Comparison of ENCODE assay signal across 8 cellular contexts in the genomic region with DNA sequence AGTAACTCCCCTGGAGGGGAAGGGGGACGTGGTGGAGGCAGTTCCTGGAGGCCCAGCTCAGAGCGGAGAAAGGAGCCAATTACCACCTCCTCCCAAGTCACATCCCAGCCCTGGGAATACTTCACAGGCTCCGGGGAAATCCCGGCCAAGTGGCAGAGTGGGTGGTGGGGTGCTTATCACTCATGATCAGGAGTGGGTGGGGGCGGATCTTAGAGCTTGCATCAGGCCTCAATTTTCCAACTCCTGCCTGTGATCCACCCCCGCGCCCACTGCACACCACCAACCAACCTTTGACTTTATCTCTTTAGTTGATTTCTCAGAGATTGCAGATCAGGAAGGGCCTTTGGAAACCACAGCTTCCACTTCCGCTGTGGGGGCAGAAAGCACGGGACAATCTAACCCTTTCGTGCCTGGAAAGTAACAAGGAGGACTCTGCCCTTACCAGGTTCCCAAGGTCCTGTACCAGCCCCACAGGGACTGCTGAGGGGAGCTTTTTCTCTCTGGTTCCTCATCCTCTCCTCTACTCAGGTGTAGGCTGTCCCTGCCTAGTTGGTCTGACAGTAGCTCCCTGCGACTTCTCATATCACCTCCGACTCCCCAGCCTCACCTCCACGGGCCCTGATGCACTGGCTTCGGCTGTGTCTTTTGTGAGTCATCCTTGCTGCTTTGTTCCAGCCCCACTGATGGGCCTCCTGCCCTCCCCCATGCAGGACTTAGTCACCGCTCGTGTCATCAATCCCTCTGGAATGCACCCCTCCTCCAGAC. TPM values are rescaled to one million over a fixed set of nuclear protein-coding genes. Genes with fewer than 3 reads are reported as not detected.
DNase-seq lines count a peak whose midpoint lies in the region; ATAC-seq lines count a peak whose summit lies in the region.

No MANE protein-coding gene starts in this region.

- ATAC-seq in Right ventricle myocardium superior (ENCODE audit: poor library complexity) (peak; percentile 55), HG02973 (IDR thresholded peaks at IDR 0.05; ENCODE audit: unreplicated experiment) (no peak), HG03280 (IDR thresholded peaks at IDR 0.05; ENCODE audit: unreplicated experiment) (no peak)

- H3K9me3 Mint-ChIP-seq in activated naive CD4-positive, alpha-beta T cell treated with anti-CD3 and anti-CD28 coated beads for 36 hours = peaks cover 2% of the 10 kb centered on the region

- peak overlapping the region; percentile 62 for H3K4me3 Mint-ChIP-seq in activated naive CD4-positive, alpha-beta T cell treated with anti-CD3 and anti-CD28 coated beads for 36 hours

- H3K36me3 Mint-ChIP-seq in activated naive CD4-positive, alpha-beta T cell treated with anti-CD3 and anti-CD28 coated beads for 36 hours (ENCODE audit: low read depth) = no peaks in the 10 kb centered on the region

- H3K27ac Mint-ChIP-seq in activated naive CD4-positive, alpha-beta T cell treated with anti-CD3 and anti-CD28 coated beads for 36 hours = peak overlapping the region; percentile 97

- no peaks in the 10 kb centered on the region for H3K27me3 Mint-ChIP-seq in activated naive CD4-positive, alpha-beta T cell treated with anti-CD3 and anti-CD28 coated beads for 36 hours (ENCODE audit: low read depth)

- DNase-seq in GM04504 (ENCODE audit: low read depth) = peak; percentile 87
- peak; percentile 43 to 44 for DNase-seq in SHP77 (lab: John Stamatoyannopoulos, UW)
- DNase-seq in activated naive CD4-positive, alpha-beta T cell treated with anti-CD3 and anti-CD28 coated beads for 36 hours = peak; percentile 85
- DNase-seq in Right ventricle myocardium superior = no peak
- DNase-seq in renal cortical epithelial cell (ENCODE audit: low read depth) = peak; percentile 95
- DNase-seq in germinal center (ENCODE audit: low spot score) = no peak

- CTCF ChIA-PET in activated naive CD4-positive, alpha-beta T cell treated with anti-CD3 and anti-CD28 coated beads for 36 hours (lab: Charles Lee) = interaction anchor here (0.5 to 4.7 kb wide), 6 partner anchors 13 to 781 kb away, joined by 3 to 28 read pairs (median 4); no protein-coding TSS in a partner anchor

- intact Hi-C loops in activated naive CD4-positive, alpha-beta T cell treated with anti-CD3 and anti-CD28 coated beads for 36 hours (cut with micrococcal nuclease) = loop anchor here (1.0 kb wide), 3 partner anchors 24 to 41 kb away; a partner anchor contains a TSS
- intact Hi-C loops in Right ventricle myocardium superior (cut with DNase I) = no loop called here

- H3K4me1 Mint-ChIP-seq in activated naive CD4-positive, alpha-beta T cell treated with anti-CD3 and anti-CD28 coated beads for 36 hours (ENCODE audit: low read depth) = peaks cover 79% of the 10 kb centered on the region

RNA-seq across cellular contexts. Expression of a gene that starts 24.9 kb away (rescaled TPM):
- total RNA-seq in activated naive CD4-positive, alpha-beta T cell treated with anti-CD3 and anti-CD28 coated beads for 36 hours = 10 to 100 TPM; 32.2 to 34.0 TPM
- total RNA-seq in Right ventricle myocardium superior = 11.4 TPM
- total RNA-seq in renal cortical epithelial cell = 56.6 and 249 TPM in 2 replicates

RNA-seq across cellular contexts. Expression of a gene that starts 26.8 kb away (rescaled TPM):
- total RNA-seq in activated naive CD4-positive, alpha-beta T cell treated with anti-CD3 and anti-CD28 coated beads for 36 hours = 100 to 1,000 TPM; 162 to 173 TPM
- 207 TPM for total RNA-seq in Right ventricle myocardium superior
- 19.4 and 100 TPM in 2 replicates for total RNA-seq in renal cortical epithelial cell

RNA-seq across cellular contexts. Expression of a gene that starts 49.1 kb away (rescaled TPM):
- 1,000 to 10,000 TPM; 1,781 to 1,838 TPM for total RNA-seq in activated naive CD4-positive, alpha-beta T cell treated with anti-CD3 and anti-CD28 coated beads for 36 hours
- 179 TPM for total RNA-seq in Right ventricle myocardium superior
- 312 and 597 TPM in 2 replicates for total RNA-seq in renal cortical epithelial cell

RNA-seq across cellular contexts. Expression of a gene that starts 52.2 kb away (rescaled TPM):
- 10 to 100 TPM; 84.1 to 84.8 TPM for total RNA-seq in activated naive CD4-positive, alpha-beta T cell treated with anti-CD3 and anti-CD28 coated beads for 36 hours
- total RNA-seq in Right ventricle myocardium superior = 16.4 TPM
- total RNA-seq in renal cortical epithelial cell = 6.4 and 10.2 TPM in 2 replicates

Comparison
In these comparisons a context has a peak if more than half of its experiments do, and no peak if none do; other contexts are left out.
1. DNase-seq: peak in GM04504 (single experiment), SHP77 (2 of 2), activated naive CD4-positive, alpha-beta T cell treated with anti-CD3 and anti-CD28 coated beads for 36 hours (single experiment) and renal cortical epithelial cell (single experiment); none in Right ventricle myocardium superior (single experiment) and germinal center (single experiment).